ENCODE assay signal across 5 cellular contexts in genomic region chr14:20572382-20572990, GRCh38. TPM values are rescaled to one million over a fixed set of nuclear protein-coding genes. Genes with fewer than 3 reads are reported as not detected.
"Had no signal": no experiment of that assay in that cellular context is flagged by ENCODE, and none has a peak within 500 bp of the region (broad histone marks: within the 10 kb centered on the region; RNA-seq: fewer than 3 reads in every experiment).

No MANE protein-coding gene starts in this region.

RNA-seq across cellular contexts. Expression of gene RNASE9, which starts 11.6 kb away (rescaled TPM):
- total RNA-seq: HT1080, NCI-H460, Right ventricle myocardium superior, SJSA1 had no signal
- polyA plus RNA-seq: IgD-negative memory B cell had no signal

RNA-seq across cellular contexts. Expression of gene RNASE11, which starts 15.3 kb away (rescaled TPM):
- total RNA-seq: HT1080, NCI-H460, Right ventricle myocardium superior, SJSA1 had no signal
- polyA plus RNA-seq: IgD-negative memory B cell had no signal

RNA-seq across cellular contexts. Expression of gene RNASE12, which starts 18.7 kb away (rescaled TPM):
- total RNA-seq: HT1080, NCI-H460, Right ventricle myocardium superior, SJSA1 had no signal
- polyA plus RNA-seq: IgD-negative memory B cell had no signal
